In genomic region chr19:54190503-54190941, GRCh38 we compare ENCODE assay signal across 8 cellular contexts. TPM values are rescaled to one million over a fixed set of nuclear protein-coding genes. Genes with fewer than 3 reads are reported as not detected.
A peak's percentile ranks its signal among the peaks of the same experiment; 100 is the strongest.
DNase-seq lines count a peak whose midpoint lies in the region; ATAC-seq and TF ChIP-seq lines count a peak whose summit lies in the region.

No MANE protein-coding gene starts in this region.

- H3K27me3 ChIP-seq in GM23338 (ENCODE audit: insufficient read depth) (no peaks in the 10 kb centered on the region), Karpas-422 (ENCODE audit: low read length) (no peaks in the 10 kb centered on the region), Peyer's patch (no peaks in the 10 kb centered on the region), muscle layer of colon (ENCODE audit: control insufficient read depth in 1 of 2, insufficient read depth in 2 of 2, low read length in 2 of 2) (no peaks in the 10 kb centered on the region)

- peaks cover 18% of the 10 kb centered on the region for H3K27me3 Mint-ChIP-seq in GM23338 (ENCODE audit: insufficient read depth, low read depth, poor library complexity)

- peaks cover 43% of the 10 kb centered on the region for H3K79me2 ChIP-seq in GM23338 (replicated peaks; ENCODE audit: insufficient read depth)
- peaks cover 47% of the 10 kb centered on the region for H3K79me2 ChIP-seq in Karpas-422 (ENCODE audit: low read length)

- H3K9me3 ChIP-seq in Karpas-422 (ENCODE audit: low read length) = no peaks in the 10 kb centered on the region
- H3K9me3 ChIP-seq in Peyer's patch = no peaks in the 10 kb centered on the region
- H3K9me3 ChIP-seq in muscle layer of colon (ENCODE audit: low read length) = no peaks in the 10 kb centered on the region

- H3K4me2 ChIP-seq in GM23338 (peak overlapping the region; percentile 98), Karpas-422 (ENCODE audit: low read depth, low read length, poor library complexity, severe bottlenecking) (peak overlapping the region; percentile 76)

- H3K4me3 Mint-ChIP-seq in GM23338 = peak overlapping the region; percentile 88

- H3K36me3 ChIP-seq in GM23338 (ENCODE audit: insufficient read depth) = peaks cover 18% of the 10 kb centered on the region
- H3K36me3 ChIP-seq in Karpas-422 (ENCODE audit: insufficient read depth, low read length) = peaks cover 17% of the 10 kb centered on the region; the same call in 1 of the 2 replicates
- peaks cover 0 to 29% (median 0%) of the 10 kb centered on the region in 3 donors for H3K36me3 ChIP-seq in Peyer's patch
- peaks cover 21% of the 10 kb centered on the region for H3K36me3 ChIP-seq in muscle layer of colon (ENCODE audit: insufficient read depth, low read length)

- no peak for TF ChIP-seq POLR2A in Peyer's patch (IDR thresholded peaks at IDR 0.05)

- DNase-seq in DMS153 treated with DMSO at 0.1 percent for 48 hours (lab: John Stamatoyannopoulos, UW; ENCODE audit: unreplicated experiment) (peak; percentile 97), GM23338 (ENCODE audit: low spot score) (peak; percentile 99), Karpas-422 (peak; percentile 100), Peyer's patch (peak; percentile 99 to 100 (median 100)), activated T-helper 1 cell treated with Interleukin-2 at 50 U/mL for 16 hours (ENCODE audit: low read depth) (peak; percentile 100)
- DNase-seq in stimulated activated CD8-positive, alpha-beta memory T cell treated with anti-CD3 and anti-CD28 coated beads, Interleukin-4, amount 100 ng/mL, for 48 hours = peak; percentile 100

- H3K36me3 Mint-ChIP-seq in GM23338 (ENCODE audit: low read depth) = peaks cover 51% of the 10 kb centered on the region

- H3K4me1 ChIP-seq in GM23338 (ENCODE audit: insufficient read depth) = peaks cover 7% of the 10 kb centered on the region; the same call in 1 of the 2 replicates
- H3K4me1 ChIP-seq in Karpas-422 (ENCODE audit: low read length) = peaks cover 22% of the 10 kb centered on the region
- peaks cover 0 to 32% (median 14%) of the 10 kb centered on the region in 4 donors for H3K4me1 ChIP-seq in Peyer's patch
- peaks cover 26% of the 10 kb centered on the region for H3K4me1 ChIP-seq in muscle layer of colon (ENCODE audit: insufficient read depth, low read length)

- peak overlapping the region; percentile 87 for H3K9ac ChIP-seq in Karpas-422 (ENCODE audit: low read length)
- peak overlapping the region; percentile 57 for H3K9ac ChIP-seq in muscle layer of colon (ENCODE audit: low read length)

- peak; percentile 60 for ATAC-seq in GM23338
- peak; percentile 78 for ATAC-seq in esophagus mucosa

- no peaks in the 10 kb centered on the region; the same call in 2 of the 3 replicates for H3K9me3 Mint-ChIP-seq in GM23338

- H3K9me2 ChIP-seq in GM23338 (ENCODE audit: insufficient read depth) (no peaks in the 10 kb centered on the region), Karpas-422 (replicated peaks; ENCODE audit: insufficient read depth, low read length) (no peaks in the 10 kb centered on the region)

- H3K27ac ChIP-seq in GM23338 (ENCODE audit: low read depth) = peak overlapping the region; percentile 94
- H3K27ac ChIP-seq in Karpas-422 (ENCODE audit: low read length) = peak overlapping the region; percentile 83
- peak overlapping the region; percentile 98 to 100 (median 99) for H3K27ac ChIP-seq in Peyer's patch
- H3K27ac ChIP-seq in muscle layer of colon (ENCODE audit: low read depth, low read length) = peak overlapping the region; percentile 99

- H3K27ac Mint-ChIP-seq in GM23338 = peak overlapping the region; percentile 100

- peaks cover 27% of the 10 kb centered on the region for H3K4me1 Mint-ChIP-seq in GM23338

- peaks cover 18% of the 10 kb centered on the region for H3F3A ChIP-seq in GM23338 (replicated peaks; ENCODE audit: low read depth)

- H2AFZ ChIP-seq in GM23338 (no peak overlapping the region), Karpas-422 (ENCODE audit: low read length) (peak overlapping the region; percentile 95)

- TF ChIP-seq CTCF in GM23338 (conservative IDR thresholded peaks at IDR 0.05; ENCODE audit: low read depth in 2 of 2) (no peak), Peyer's patch (IDR thresholded peaks at IDR 0.05) (no peak)

- H4K20me1 ChIP-seq in GM23338 (replicated peaks; ENCODE audit: insufficient read depth) (peaks cover 13% of the 10 kb centered on the region), Karpas-422 (ENCODE audit: insufficient read depth, low read depth, low read length) (no peaks in the 10 kb centered on the region)

- peak overlapping the region; percentile 97 for H3K4me3 ChIP-seq in GM23338
- H3K4me3 ChIP-seq in Karpas-422 (ENCODE audit: low read length) = peak overlapping the region; percentile 73
- peak overlapping the region; percentile 77 to 93 (median 91) for H3K4me3 ChIP-seq in Peyer's patch
- H3K4me3 ChIP-seq in muscle layer of colon (ENCODE audit: low read depth in 1 of 2, low read length in 2 of 2) = peak overlapping the region; percentile 67 to 73

TF ChIP-seq in GM23338, 12 proteins besides CTCF, POLR2A, EP300 and RAD21 (continues in another document):
- TF ChIP-seq CREB1 (CRISPR knock-in tag; IDR thresholded peaks at IDR 0.05; ENCODE audit: low read depth) = peak; percentile 2; the same call in 1 of the 2 replicates

RNA-seq across cellular contexts. Expression of gene TSEN34, which starts 0.6 kb away (rescaled TPM):
- total RNA-seq in GM23338 (2014; rRNA removed; shearing (Covaris generic)) = 51.2 and 53.4 TPM in 2 replicates
- 33.0 and 36.6 TPM in 2 replicates for polyA plus RNA-seq in GM23338 (2016; fragmentation: Nextera tagmentation; extraction: Ambion mirVana)
- total RNA-seq in Karpas-422 (2014; rRNA removed; shearing (Covaris generic); ENCODE audit: low replicate concordance) = 28.1 and 39.8 TPM in 2 replicates
- 10 to 100 TPM; 29.7 to 50.4 (median 42.2) TPM for total RNA-seq in Peyer's patch
- 36.1 TPM for total RNA-seq in esophagus mucosa

RNA-seq across cellular contexts. Expression of gene MBOAT7, which starts 1.1 kb away (rescaled TPM):
- 140 and 184 TPM in 2 replicates for total RNA-seq in GM23338 (2014; rRNA removed; shearing (Covaris generic))
- polyA plus RNA-seq in GM23338 (2016; fragmentation: Nextera tagmentation; extraction: Ambion mirVana) = 73.5 and 77.8 TPM in 2 replicates
- 85.6 and 90.0 TPM in 2 replicates for total RNA-seq in Karpas-422 (2014; rRNA removed; shearing (Covaris generic); ENCODE audit: low replicate concordance)
- total RNA-seq in Peyer's patch (100 to 1,000 TPM in 3 of 4 donors, 10 to 100 TPM in 1; 85.8 to 370 (median 245) TPM), esophagus mucosa (36.7 TPM)

RNA-seq across cellular contexts. Expression of gene RPS9, which starts 10.1 kb away (rescaled TPM):
- 1,754 and 2,101 TPM in 2 replicates for total RNA-seq in GM23338 (2014; rRNA removed; shearing (Covaris generic))
- 1,060 and 1,149 TPM in 2 replicates for polyA plus RNA-seq in GM23338 (2016; fragmentation: Nextera tagmentation; extraction: Ambion mirVana)
- 3,304 and 6,295 TPM in 2 replicates for total RNA-seq in Karpas-422 (2014; rRNA removed; shearing (Covaris generic); ENCODE audit: low replicate concordance)
- total RNA-seq in Peyer's patch (1,000 to 10,000 TPM in 2 of 4 donors, 100 to 1,000 TPM in 2; 712 to 1,604 (median 941) TPM), esophagus mucosa (1,727 TPM)

RNA-seq across cellular contexts. Expression of gene TMC4, which starts 17.6 kb away (rescaled TPM):
- 0.58 and 2.3 TPM in 2 replicates for total RNA-seq in GM23338 (2014; rRNA removed; shearing (Covaris generic))
- 7.8 and 8.2 TPM in 2 replicates for polyA plus RNA-seq in GM23338 (2016; fragmentation: Nextera tagmentation; extraction: Ambion mirVana)
- 6.2 TPM in 1 of 2 replicates, not detected in the other for total RNA-seq in Karpas-422 (2014; rRNA removed; shearing (Covaris generic); ENCODE audit: low replicate concordance)
- total RNA-seq in Peyer's patch (100 to 1,000 TPM in 3 of 4 donors, 10 to 100 TPM in 1; 38.0 to 281 (median 232) TPM), esophagus mucosa (36.5 TPM)

RNA-seq across cellular contexts. Expression of gene LENG1, which starts 31.0 kb away (rescaled TPM):
- 4.7 TPM in 2 replicates for total RNA-seq in GM23338 (2014; rRNA removed; shearing (Covaris generic))
- polyA plus RNA-seq in GM23338 (2016; fragmentation: Nextera tagmentation; extraction: Ambion mirVana) = 17.2 and 19.3 TPM in 2 replicates
- 1.6 and 14.0 TPM in 2 replicates for total RNA-seq in Karpas-422 (2014; rRNA removed; shearing (Covaris generic); ENCODE audit: low replicate concordance)
- total RNA-seq in Peyer's patch (10 to 100 TPM in 2 of 4 donors, 1 to 10 TPM in 2; 2.9 to 28.9 (median 6.8) TPM), esophagus mucosa (3.7 TPM)

Comparison
In these comparisons a context has a peak if more than half of its experiments do, and no peak if none do; other contexts are left out.
1. Peak in every context shown above with its lines: DNase-seq, ATAC-seq, H3K4me3 ChIP-seq and H3K27ac ChIP-seq.